ENCODE assay signal across 8 cellular contexts in genomic region chr16:11669380-11670146, GRCh38. TPM values are rescaled to one million over a fixed set of nuclear protein-coding genes. Genes with fewer than 3 reads are reported as not detected.
A peak's percentile ranks its signal among the peaks of the same experiment; 100 is the strongest.
DNase-seq lines count a peak whose midpoint lies in the region; ATAC-seq and TF ChIP-seq lines count a peak whose summit lies in the region.

No MANE protein-coding gene starts in this region.

- H3K36me3 Mint-ChIP-seq in activated naive CD4-positive, alpha-beta T cell treated with anti-CD3 and anti-CD28 coated beads, Interleukin-2, amount 50 U/mL, for 72 hours = no peaks in the 10 kb centered on the region

- DNase-seq in A673 (ENCODE audit: low spot score) (no peak), HAP-1 (ENCODE audit: low spot score in 2 of 2) (no peak), right atrium auricular region (ENCODE audit: low spot score) (peak; percentile 80), retina (peak; percentile 53), NCI-H2196 (lab: John Stamatoyannopoulos, UW; ENCODE audit: unreplicated experiment) (no peak), NCI-H446 treated with DMSO at 0.1 percent for 48 hours (lab: John Stamatoyannopoulos, UW) (no peak)
- no peak for DNase-seq in activated naive CD4-positive, alpha-beta T cell treated with anti-CD3 and anti-CD28 coated beads, Interleukin-2, amount 50 U/mL, for 72 hours (ENCODE audit: low spot score in 2 of 2)

- POLR2A ChIA-PET in A673 (lab: Charles Lee; ENCODE audit: low non-redundant PET) = no interaction called here

- H3K27me3 ChIP-seq in A673 (replicated peaks; ENCODE audit: insufficient read depth, low read depth, low read length, poor library complexity) (no peaks in the 10 kb centered on the region), HAP-1 (ENCODE audit: low read depth) (no peaks in the 10 kb centered on the region), right atrium auricular region (no peaks in the 10 kb centered on the region)

- H3K4me1 ChIP-seq in A673 (ENCODE audit: insufficient read depth, low read length, poor library complexity, severe bottlenecking) (peaks cover 4% of the 10 kb centered on the region), HAP-1 (peaks cover 6% of the 10 kb centered on the region; the same call in 1 of the 2 replicates), right atrium auricular region (peaks cover 0 to 61% of the 10 kb centered on the region in 2 donors)

- TF ChIP-seq CTCF in A673 (conservative IDR thresholded peaks at IDR 0.05; ENCODE audit: low read depth, low read length) (no peak), right atrium auricular region (IDR thresholded peaks at IDR 0.05) (no peak)

- CTCF ChIA-PET in A673 (lab: Charles Lee) = no interaction called here

- H3K9me3 ChIP-seq in A673 (ENCODE audit: low read depth, low read length, poor library complexity, severe bottlenecking) (no peaks in the 10 kb centered on the region), HAP-1 (no peaks in the 10 kb centered on the region), right atrium auricular region (no peaks in the 10 kb centered on the region)

- H3K27ac ChIP-seq in A673 (ENCODE audit: low read depth, low read length, poor library complexity, severe bottlenecking) = no peak overlapping the region
- H3K27ac ChIP-seq in right atrium auricular region = peak overlapping the region; percentile 90 to 91

- in situ Hi-C loops in HAP-1 (cut with MboI; ENCODE audit: low sequenced_read_pairs) = no loop called here

- H3K27ac Mint-ChIP-seq in activated naive CD4-positive, alpha-beta T cell treated with anti-CD3 and anti-CD28 coated beads, Interleukin-2, amount 50 U/mL, for 72 hours = peak overlapping the region; percentile 77 to 86

- peak in 1 of 2 donors; percentile 6 for ATAC-seq in activated naive CD4-positive, alpha-beta T cell treated with anti-CD3 and anti-CD28 coated beads, Interleukin-2, amount 50 U/mL, for 72 hours
- no peak for ATAC-seq in HG02642 (IDR thresholded peaks at IDR 0.05; ENCODE audit: poor library complexity, unreplicated experiment)

- BruUV-seq in A673 (replicated peaks; lab: Mats Ljungman, UMichigan) = no TSS peak

- intact Hi-C loops in A673 (cut with micrococcal nuclease; ENCODE audit: unreplicated experiment) = no loop called here

- no peaks in the 10 kb centered on the region for H3K9me3 Mint-ChIP-seq in activated naive CD4-positive, alpha-beta T cell treated with anti-CD3 and anti-CD28 coated beads, Interleukin-2, amount 50 U/mL, for 72 hours

- H3K4me3 ChIP-seq in A673 (ENCODE audit: low read depth, low read length, poor library complexity, severe bottlenecking) = peak overlapping the region; percentile 84
- peak overlapping the region; percentile 62 for H3K4me3 ChIP-seq in HAP-1
- peak overlapping the region; percentile 92 to 98 for H3K4me3 ChIP-seq in right atrium auricular region

- H3K36me3 ChIP-seq in A673 (ENCODE audit: insufficient read depth, low read length, poor library complexity, severe bottlenecking) (no peaks in the 10 kb centered on the region), HAP-1 (replicated peaks) (no peaks in the 10 kb centered on the region), right atrium auricular region (no peaks in the 10 kb centered on the region)

RNA-seq across cellular contexts. Expression of gene SNN, which starts 1.3 kb away (rescaled TPM):
- 13.0 and 14.6 TPM in 2 replicates for total RNA-seq in A673 (2021)
- total RNA-seq in activated naive CD4-positive, alpha-beta T cell treated with anti-CD3 and anti-CD28 coated beads, Interleukin-2, amount 50 U/mL, for 72 hours = 10 to 100 TPM; 11.0 to 14.4 TPM
- total RNA-seq in right atrium auricular region = 10 to 100 TPM; 18.9 to 20.0 TPM

Comparison
In these comparisons a context has a peak if more than half of its experiments do, and no peak if none do; other contexts are left out.
1. DNase-seq: peak in right atrium auricular region (single experiment) and retina (single experiment); none in A673 (single experiment), HAP-1 (0 of 2), activated naive CD4-positive, alpha-beta T cell treated with anti-CD3 and anti-CD28 coated beads, Interleukin-2, amount 50 U/mL, for 72 hours (0 of 2), NCI-H2196 (single experiment) and NCI-H446 treated with DMSO at 0.1 percent for 48 hours (single experiment).
2. Peak in every context shown above with its lines, with median percentiles within 50 percentile points of each other: H3K4me3 ChIP-seq.